17 cellular contexts compared by ENCODE assay signal in the genomic region with DNA sequence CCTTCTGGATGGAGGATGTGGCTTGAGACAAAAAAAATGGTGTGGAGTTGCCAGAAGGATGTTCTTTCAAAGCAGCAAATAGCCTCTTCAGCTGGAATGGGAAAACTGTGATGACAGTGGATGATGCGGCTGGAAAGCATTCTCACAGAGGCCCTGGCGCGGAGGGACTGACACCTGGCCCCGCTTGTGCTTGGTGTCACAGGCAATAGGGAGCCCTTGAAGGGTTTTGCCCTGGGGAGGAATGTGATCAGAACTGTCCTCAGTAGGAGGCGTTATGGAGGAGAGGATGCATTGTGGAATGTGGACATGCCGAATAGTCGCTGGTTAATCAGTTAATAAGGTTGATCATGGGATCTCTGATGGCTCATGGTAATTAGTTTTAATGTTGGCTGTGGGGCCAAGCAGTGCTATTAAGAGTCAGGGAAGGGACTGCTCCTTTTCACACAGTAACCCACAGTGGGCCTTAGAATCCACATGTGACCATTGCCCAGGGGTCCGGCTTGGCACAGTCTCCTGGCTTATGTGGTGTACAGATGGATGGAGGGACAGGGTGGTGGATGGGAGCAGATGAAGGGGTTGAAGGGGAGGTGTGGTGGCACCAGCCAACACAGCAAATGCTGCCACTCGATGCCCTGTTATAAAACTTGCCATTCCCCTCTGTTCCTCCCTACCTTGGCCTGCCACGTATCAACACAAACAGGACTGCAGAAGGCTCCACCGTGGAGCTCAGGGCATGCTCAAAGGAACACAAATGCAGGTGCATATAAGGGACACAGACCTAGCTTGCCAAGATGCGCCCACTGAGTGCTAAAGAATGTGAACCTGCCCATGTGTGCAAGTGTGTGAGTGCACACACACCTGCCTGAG.
DNase-seq lines count a peak whose midpoint lies in the region; ATAC-seq and TF ChIP-seq lines count a peak whose summit lies in the region.
"Had no signal": no experiment of that assay in that cellular context is flagged by ENCODE, and none has a peak within 500 bp of the region (broad histone marks: within the 10 kb centered on the region; RNA-seq: fewer than 3 reads in every experiment).

No MANE protein-coding gene starts in this region.

- no peak overlapping the region for H3K4me3 Mint-ChIP-seq in activated naive CD8-positive, alpha-beta T cell treated with anti-CD3 and anti-CD28 coated beads, Interleukin-2, amount 10 ng/mL, durations not matched to agents 7 days and 5 days
- no peak overlapping the region for H3K4me3 Mint-ChIP-seq in activated naive CD8-positive, alpha-beta T cell treated with anti-CD3 and anti-CD28 coated beads, Interleukin-2, amount 50 U/mL, for 24 hours
- no peak overlapping the region for H3K4me3 Mint-ChIP-seq in type B pancreatic cell
- H3K4me3 Mint-ChIP-seq: CD4-positive, CD25-positive, alpha-beta regulatory T cell had no signal

- no peaks in the 10 kb centered on the region for H3K36me3 Mint-ChIP-seq in activated naive CD8-positive, alpha-beta T cell treated with anti-CD3 and anti-CD28 coated beads, Interleukin-2, amount 10 ng/mL, durations not matched to agents 7 days and 5 days
- no peaks in the 10 kb centered on the region for H3K36me3 Mint-ChIP-seq in activated naive CD8-positive, alpha-beta T cell treated with anti-CD3 and anti-CD28 coated beads, Interleukin-2, amount 50 U/mL, for 24 hours (ENCODE audit: low read depth)
- no peaks in the 10 kb centered on the region for H3K36me3 Mint-ChIP-seq in type B pancreatic cell
- H3K36me3 Mint-ChIP-seq: CD4-positive, CD25-positive, alpha-beta regulatory T cell had no signal

- peak; percentile 9 for DNase-seq in activated naive CD8-positive, alpha-beta T cell treated with anti-CD3 and anti-CD28 coated beads, Interleukin-2, amount 10 ng/mL, durations not matched to agents 7 days and 5 days
- no peak for DNase-seq in activated naive CD8-positive, alpha-beta T cell treated with anti-CD3 and anti-CD28 coated beads, Interleukin-2, amount 50 U/mL, for 24 hours
- DNase-seq in caudate nucleus (lab: John Stamatoyannopoulos, UW) (no peak), mesenteric fat pad (ENCODE audit: low spot score) (peak; percentile 87), type B pancreatic cell (ENCODE audit: extremely low spot score, unreplicated experiment) (peak; percentile 47), NCI-H2227 treated with DMSO at 0.1 percent for 48 hours (lab: John Stamatoyannopoulos, UW) (no peak), SHP77 treated with DMSO at 0.1 percent for 48 hours (lab: John Stamatoyannopoulos, UW) (no peak)
- DNase-seq: CD4-positive, CD25-positive, alpha-beta regulatory T cell; DMS53; IMR-90; Kasumi-1; NCI-H187 treated with DMSO at 0.1 percent for 48 hours; NCI-H2171 treated with DMSO at 0.1 percent for 48 hours; NCI-H510A treated with DMSO at 0.1 percent for 48 hours had no signal

- POLR2A ChIA-PET in activated naive CD8-positive, alpha-beta T cell treated with anti-CD3 and anti-CD28 coated beads, Interleukin-2, amount 10 ng/mL, durations not matched to agents 7 days and 5 days (lab: Charles Lee) = no interaction called here

- H3K27ac ChIP-seq in caudate nucleus (ENCODE audit: low read depth, low read length) = peak overlapping the region; percentile 65

- no peak for TF ChIP-seq CTCF in type B pancreatic cell (conservative IDR thresholded peaks at IDR 0.05)

- H3K27ac Mint-ChIP-seq in activated naive CD8-positive, alpha-beta T cell treated with anti-CD3 and anti-CD28 coated beads, Interleukin-2, amount 10 ng/mL, durations not matched to agents 7 days and 5 days = no peak overlapping the region
- H3K27ac Mint-ChIP-seq in activated naive CD8-positive, alpha-beta T cell treated with anti-CD3 and anti-CD28 coated beads, Interleukin-2, amount 50 U/mL, for 24 hours = no peak overlapping the region
- no peak overlapping the region for H3K27ac Mint-ChIP-seq in type B pancreatic cell
- H3K27ac Mint-ChIP-seq: CD4-positive, CD25-positive, alpha-beta regulatory T cell had no signal

- no peaks in the 10 kb centered on the region for H3K9me3 Mint-ChIP-seq in activated naive CD8-positive, alpha-beta T cell treated with anti-CD3 and anti-CD28 coated beads, Interleukin-2, amount 10 ng/mL, durations not matched to agents 7 days and 5 days
- no peaks in the 10 kb centered on the region for H3K9me3 Mint-ChIP-seq in activated naive CD8-positive, alpha-beta T cell treated with anti-CD3 and anti-CD28 coated beads, Interleukin-2, amount 50 U/mL, for 24 hours
- no peaks in the 10 kb centered on the region for H3K9me3 Mint-ChIP-seq in type B pancreatic cell

- H3K4me1 Mint-ChIP-seq in activated naive CD8-positive, alpha-beta T cell treated with anti-CD3 and anti-CD28 coated beads, Interleukin-2, amount 10 ng/mL, durations not matched to agents 7 days and 5 days = no peaks in the 10 kb centered on the region
- no peaks in the 10 kb centered on the region for H3K4me1 Mint-ChIP-seq in activated naive CD8-positive, alpha-beta T cell treated with anti-CD3 and anti-CD28 coated beads, Interleukin-2, amount 50 U/mL, for 24 hours
- no peaks in the 10 kb centered on the region for H3K4me1 Mint-ChIP-seq in type B pancreatic cell (ENCODE audit: unreplicated experiment)
- H3K4me1 Mint-ChIP-seq: CD4-positive, CD25-positive, alpha-beta regulatory T cell had no signal

- H3K27me3 Mint-ChIP-seq in activated naive CD8-positive, alpha-beta T cell treated with anti-CD3 and anti-CD28 coated beads, Interleukin-2, amount 10 ng/mL, durations not matched to agents 7 days and 5 days = peaks cover 27% of the 10 kb centered on the region
- H3K27me3 Mint-ChIP-seq in activated naive CD8-positive, alpha-beta T cell treated with anti-CD3 and anti-CD28 coated beads, Interleukin-2, amount 50 U/mL, for 24 hours = peaks cover 30% of the 10 kb centered on the region
- H3K27me3 Mint-ChIP-seq in type B pancreatic cell = peaks cover 69% of the 10 kb centered on the region

- no peak for ATAC-seq in activated naive CD8-positive, alpha-beta T cell treated with anti-CD3 and anti-CD28 coated beads, Interleukin-2, amount 10 ng/mL, durations not matched to agents 7 days and 5 days (ENCODE audit: low read depth)
- no peak for ATAC-seq in activated naive CD8-positive, alpha-beta T cell treated with anti-CD3 and anti-CD28 coated beads, Interleukin-2, amount 50 U/mL, for 24 hours
- no peak for ATAC-seq in GM21619 (IDR thresholded peaks at IDR 0.05; ENCODE audit: unreplicated experiment)
- ATAC-seq: HCT116, Panc1 had no signal

Comparison
In these comparisons a context has a peak if more than half of its experiments do, and no peak if none do; other contexts are left out.
1. DNase-seq: peak in activated naive CD8-positive, alpha-beta T cell treated with anti-CD3 and anti-CD28 coated beads, Interleukin-2, amount 10 ng/mL, durations not matched to agents 7 days and 5 days (single experiment), mesenteric fat pad (single experiment) and type B pancreatic cell (single experiment); none in activated naive CD8-positive, alpha-beta T cell treated with anti-CD3 and anti-CD28 coated beads, Interleukin-2, amount 50 U/mL, for 24 hours (single experiment), caudate nucleus (0 of 61), NCI-H2227 treated with DMSO at 0.1 percent for 48 hours (single experiment) and SHP77 treated with DMSO at 0.1 percent for 48 hours (single experiment).